Comparison of ENCODE assay signal across 14 cellular contexts in the genomic region with DNA sequence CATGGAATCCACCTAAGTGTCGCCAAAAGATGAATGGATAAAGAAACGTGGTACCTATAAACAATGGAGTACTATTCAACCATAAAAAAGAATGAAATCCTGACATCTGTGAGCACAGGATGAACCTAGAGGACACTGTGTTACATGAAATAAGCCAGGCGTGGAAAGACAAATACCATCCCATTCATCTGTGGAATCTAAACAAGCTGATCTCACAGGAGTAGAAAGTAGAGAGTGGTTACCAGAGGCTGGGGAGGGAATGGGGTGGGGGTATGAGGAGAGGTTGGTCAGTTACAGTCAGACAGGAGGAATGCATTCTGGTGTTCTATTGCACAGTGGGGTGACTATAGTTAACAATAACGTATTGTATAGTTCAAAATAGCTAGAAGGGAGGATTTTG.
A peak's percentile ranks its signal among the peaks of the same experiment; 100 is the strongest.
DNase-seq lines count a peak whose midpoint lies in the region; ATAC-seq, FAIRE-seq and TF ChIP-seq lines count a peak whose summit lies in the region.
"Had no signal": no experiment of that assay in that cellular context is flagged by ENCODE, and none has a peak within 500 bp of the region (broad histone marks: within the 10 kb centered on the region; RNA-seq: fewer than 3 reads in every experiment).

No MANE protein-coding gene starts in this region.

- H3K4me1 ChIP-seq in mammary epithelial cell (ENCODE audit: insufficient read depth, low read length) (peaks cover 56% of the 10 kb centered on the region), mesenchymal stem cell (ENCODE audit: control insufficient read depth, insufficient read depth, low read depth, low read length) (peaks cover 31% of the 10 kb centered on the region), upper lobe of left lung (no peaks in the 10 kb centered on the region)

- TF ChIP-seq RAD21 in Ishikawa (IDR thresholded peaks at IDR 0.05; ENCODE audit: low read depth): no peak

- H3K9me3 ChIP-seq in mammary epithelial cell (replicated peaks; ENCODE audit: insufficient read depth, low read length): no peaks in the 10 kb centered on the region
- H3K9me3 ChIP-seq in mesenchymal stem cell (ENCODE audit: control insufficient read depth, low read length): no peaks in the 10 kb centered on the region
- H3K9me3 ChIP-seq in upper lobe of left lung: no peaks in the 10 kb centered on the region
- H3K9me3 ChIP-seq: psoas muscle had no signal

- no peak overlapping the region for H4K91ac ChIP-seq in mesenchymal stem cell (ENCODE audit: low read length)

- peak; percentile 85 for TF ChIP-seq EP300 in Ishikawa (IDR thresholded peaks at IDR 0.05; ENCODE audit: borderline replicate concordance)
- TF ChIP-seq EP300 in upper lobe of left lung (IDR thresholded peaks at IDR 0.05): no peak

- no peak overlapping the region for H2BK120ac ChIP-seq in mesenchymal stem cell (ENCODE audit: low read depth, low read length)

- intact Hi-C loops in mammary epithelial cell (cut with micrococcal nuclease): no loop called here

- H3K27me3 ChIP-seq in mammary epithelial cell (ENCODE audit: insufficient read depth, low read length): no peaks in the 10 kb centered on the region
- H3K27me3 ChIP-seq in mesenchymal stem cell (ENCODE audit: control insufficient read depth in 1 of 2, insufficient read depth in 1 of 2, low read length in 2 of 2): no peaks in the 10 kb centered on the region
- no peaks in the 10 kb centered on the region for H3K27me3 ChIP-seq in upper lobe of left lung

- H3K36me3 ChIP-seq in mammary epithelial cell (ENCODE audit: insufficient read depth, low read length) (no peaks in the 10 kb centered on the region), mesenchymal stem cell (ENCODE audit: control insufficient read depth in 1 of 2, insufficient read depth in 2 of 2, low read depth in 1 of 2, low read length in 2 of 2) (peaks cover 6 to 9% of the 10 kb centered on the region in 2 experiments), upper lobe of left lung (peaks cover 0 to 15% (median 0%) of the 10 kb centered on the region in 4 donors)

- no peak overlapping the region for H2BK5ac ChIP-seq in mesenchymal stem cell (ENCODE audit: low read depth, low read length, poor library complexity, severe bottlenecking)

- no peak overlapping the region for H2AK5ac ChIP-seq in mesenchymal stem cell (ENCODE audit: low read length, severe bottlenecking)

- H3K79me2 ChIP-seq in mammary epithelial cell (ENCODE audit: insufficient read depth, low read length): peaks cover 73% of the 10 kb centered on the region

- dilution Hi-C loops in mammary epithelial cell (cut with HindIII; ENCODE audit: low sequenced_read_pairs): no loop called here

- H4K8ac ChIP-seq in mesenchymal stem cell (ENCODE audit: low read length): no peak overlapping the region

- H2BK15ac ChIP-seq in mesenchymal stem cell (ENCODE audit: low read depth, poor library complexity, severe bottlenecking): no peak overlapping the region

- no TSS peak for BruUV-seq in mammary epithelial cell (replicated peaks; lab: Mats Ljungman, UMichigan)

- H3K27ac ChIP-seq in mammary epithelial cell (ENCODE audit: insufficient read depth, low read depth, low read length): peak overlapping the region; percentile 92
- H3K27ac ChIP-seq in mesenchymal stem cell (ENCODE audit: low read length, poor library complexity, severe bottlenecking): peak overlapping the region; percentile 73
- no peak overlapping the region for H3K27ac ChIP-seq in upper lobe of left lung
- H3K27ac ChIP-seq: psoas muscle had no signal

- peaks cover 13% of the 10 kb centered on the region for H3K79me1 ChIP-seq in mesenchymal stem cell (replicated peaks; ENCODE audit: low read length, poor library complexity, severe bottlenecking)

- no peak overlapping the region for H3K14ac ChIP-seq in mesenchymal stem cell (ENCODE audit: low read length in 2 of 2)

- no peak overlapping the region for H3K9ac ChIP-seq in mammary epithelial cell (ENCODE audit: insufficient read depth, low read length)
- no peak overlapping the region for H3K9ac ChIP-seq in mesenchymal stem cell (ENCODE audit: low read length)

- WGBS in mammary epithelial cell (ENCODE audit: low coverage, missing lambda C conversion rate): 2% methylated on average over 4 of the region's 4 CpGs
- 0% methylated on average over 2 of the region's 4 CpGs for WGBS in mesenchymal stem cell
- WGBS in upper lobe of left lung, 2 donors: 83 to 89% methylated on average over 4 of the region's 4 CpGs

- TF ChIP-seq CTCF in mammary epithelial cell (conservative IDR thresholded peaks at IDR 0.05 in 1 of 2, IDR thresholded peaks at IDR 0.05 in 1 of 2; ENCODE audit: extremely low read depth in 1 of 2, insufficient read depth in 1 of 2, low read depth in 1 of 2, low read length in 2 of 2) (no peak), upper lobe of left lung (IDR thresholded peaks at IDR 0.05) (no peak)

- in situ Hi-C loops in mammary epithelial cell (cut with MboI; ENCODE audit: low sequenced_read_pairs in 2 of 2): no loop called here

- H3K23ac ChIP-seq in mesenchymal stem cell (ENCODE audit: low read length in 2 of 2): no peak overlapping the region

- no peak for FAIRE-seq in GM12892 (lab: Jason Lieb, UNC)

- ATAC-seq in upper lobe of left lung (ENCODE audit: low FRiP score in 2 of 2) (no peak), esophagus mucosa (no peak), HG02571 (IDR thresholded peaks at IDR 0.05; ENCODE audit: unreplicated experiment) (no peak)
- ATAC-seq: psoas muscle had no signal

- CTCF ChIA-PET in mammary epithelial cell (lab: Charles Lee; ENCODE audit: low non-redundant PET): no interaction called here

- H3K4me3 ChIP-seq in mammary epithelial cell (replicated peaks in 1 of 3; ENCODE audit: insufficient read depth in 1 of 3, low read depth in 2 of 3, low read length in 3 of 3) (no peak overlapping the region), mesenchymal stem cell (ENCODE audit: insufficient read depth in 1 of 2, low read depth in 1 of 2, low read length in 2 of 2) (no peak overlapping the region), upper lobe of left lung (no peak overlapping the region)
- H3K4me3 ChIP-seq: psoas muscle had no signal

- H2AFZ ChIP-seq in mammary epithelial cell (ENCODE audit: low read depth, low read length): no peak overlapping the region
- H2AFZ ChIP-seq in mesenchymal stem cell (ENCODE audit: low read depth, low read length): no peak overlapping the region

- H4K20me1 ChIP-seq in mammary epithelial cell (ENCODE audit: insufficient read depth, low read length): no peaks in the 10 kb centered on the region

- TF ChIP-seq POLR2A in GM12892 (IDR thresholded peaks at IDR 0.05; ENCODE audit: low read depth, low read length) (no peak), upper lobe of left lung (IDR thresholded peaks at IDR 0.05) (no peak)

- peak overlapping the region in 1 of 2 experiments; percentile 69 for H3K18ac ChIP-seq in mesenchymal stem cell (ENCODE audit: low read depth in 1 of 2, low read length in 2 of 2)

- DNase-seq in COLO668 (lab: John Stamatoyannopoulos, UW; ENCODE audit: unreplicated experiment): peak; percentile 22
- DNase-seq in mammary epithelial cell: peak; percentile 88
- DNase-seq in mesenchymal stem cell: peak; percentile 89
- DNase-seq in GM12892 (ENCODE audit: insufficient read length): no peak
- no peak for DNase-seq in upper lobe of left lung
- DNase-seq: activated CD4-positive, alpha-beta T cell treated with anti-CD3 and anti-CD28 coated beads for 1 hour; activated naive CD4-positive, alpha-beta T cell; DMS79; NCI-H1092 treated with DMSO at 0.1 percent for 48 hours; psoas muscle; stimulated activated CD8-positive, alpha-beta memory T cell treated with anti-CD3 and anti-CD28 coated beads, Interleukin-4, amount 100 ng/mL, for 48 hours had no signal

- H2BK12ac ChIP-seq in mesenchymal stem cell (ENCODE audit: low read length in 2 of 2): no peak overlapping the region

- H3K4ac ChIP-seq in mesenchymal stem cell (ENCODE audit: low read depth in 1 of 2, low read length in 2 of 2): no peak overlapping the region

- H3K4me2 ChIP-seq in mammary epithelial cell (ENCODE audit: insufficient read depth, low read depth, low read length) (peak overlapping the region; percentile 51), mesenchymal stem cell (ENCODE audit: low read length, poor library complexity, severe bottlenecking) (no peak overlapping the region)

TF ChIP-seq in Ishikawa, 13 proteins besides CTCF, POLR2A, EP300 and RAD21 (continues in another document):
- TF ChIP-seq NFIC (IDR thresholded peaks at IDR 0.05) (peak; percentile 19; the same call in 1 of the 2 replicates), TCF12 (IDR thresholded peaks at IDR 0.05; ENCODE audit: low read depth) (peak; percentile 79), YY1 (IDR thresholded peaks at IDR 0.05; ENCODE audit: low read depth) (no peak), ZBTB7A (IDR thresholded peaks at IDR 0.05; ENCODE audit: low read depth) (no peak), EGR1 (IDR thresholded peaks at IDR 0.05) (no peak), CEBPB (IDR thresholded peaks at IDR 0.05) (0 out of 2 replicates have a peak, but pooled peaks have one; percentile 3), TAF1 (IDR thresholded peaks at IDR 0.05; ENCODE audit: low read depth) (no peak), REST (IDR thresholded peaks at IDR 0.05; ENCODE audit: low read depth) (no peak)

Comparison
In these comparisons a context has a peak if more than half of its experiments do, and no peak if none do; other contexts are left out.
1. DNase-seq: peak in COLO668 (single experiment), mammary epithelial cell (single experiment) and mesenchymal stem cell (single experiment); none in GM12892 (single experiment) and upper lobe of left lung (0 of 2).
2. H3K27ac ChIP-seq: peak in mammary epithelial cell (single experiment) and mesenchymal stem cell (single experiment); none in upper lobe of left lung (0 of 4).